8 cellular contexts compared by ENCODE assay signal in the genomic region with DNA sequence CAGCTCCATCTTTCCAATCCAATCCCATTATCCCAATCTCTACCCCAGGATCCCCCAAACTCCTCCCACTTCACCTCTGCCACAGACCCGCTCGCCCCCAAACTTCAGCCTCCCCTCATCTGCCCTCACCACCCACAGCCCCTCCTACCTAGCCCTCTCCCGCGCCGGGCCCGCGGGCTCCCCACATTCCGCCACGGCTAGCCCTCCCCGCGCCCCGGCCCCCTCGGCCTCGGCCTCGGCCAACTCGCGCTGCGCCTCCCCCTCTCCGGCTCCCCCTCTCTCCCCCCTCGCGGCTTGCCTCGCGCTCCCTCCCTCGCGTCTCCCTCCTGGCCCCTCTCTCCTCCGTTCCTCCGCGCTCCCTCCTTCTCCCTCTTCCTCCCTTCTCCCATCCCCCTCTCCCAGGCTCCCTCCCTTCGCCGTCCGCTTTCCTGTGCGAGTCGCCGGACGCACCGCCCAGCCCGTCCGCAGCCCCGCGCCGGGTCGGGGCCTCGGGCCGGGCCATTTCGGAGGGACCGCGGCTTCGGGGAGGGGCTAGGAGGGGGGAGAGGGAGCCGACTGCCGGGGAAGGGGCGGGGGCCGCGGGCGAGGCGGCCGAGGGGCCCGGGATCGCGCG. TPM values are rescaled to one million over a fixed set of nuclear protein-coding genes. Genes with fewer than 3 reads are reported as not detected.
DNase-seq lines count a peak whose midpoint lies in the region; ATAC-seq and TF ChIP-seq lines count a peak whose summit lies in the region.

A gene with protein sequence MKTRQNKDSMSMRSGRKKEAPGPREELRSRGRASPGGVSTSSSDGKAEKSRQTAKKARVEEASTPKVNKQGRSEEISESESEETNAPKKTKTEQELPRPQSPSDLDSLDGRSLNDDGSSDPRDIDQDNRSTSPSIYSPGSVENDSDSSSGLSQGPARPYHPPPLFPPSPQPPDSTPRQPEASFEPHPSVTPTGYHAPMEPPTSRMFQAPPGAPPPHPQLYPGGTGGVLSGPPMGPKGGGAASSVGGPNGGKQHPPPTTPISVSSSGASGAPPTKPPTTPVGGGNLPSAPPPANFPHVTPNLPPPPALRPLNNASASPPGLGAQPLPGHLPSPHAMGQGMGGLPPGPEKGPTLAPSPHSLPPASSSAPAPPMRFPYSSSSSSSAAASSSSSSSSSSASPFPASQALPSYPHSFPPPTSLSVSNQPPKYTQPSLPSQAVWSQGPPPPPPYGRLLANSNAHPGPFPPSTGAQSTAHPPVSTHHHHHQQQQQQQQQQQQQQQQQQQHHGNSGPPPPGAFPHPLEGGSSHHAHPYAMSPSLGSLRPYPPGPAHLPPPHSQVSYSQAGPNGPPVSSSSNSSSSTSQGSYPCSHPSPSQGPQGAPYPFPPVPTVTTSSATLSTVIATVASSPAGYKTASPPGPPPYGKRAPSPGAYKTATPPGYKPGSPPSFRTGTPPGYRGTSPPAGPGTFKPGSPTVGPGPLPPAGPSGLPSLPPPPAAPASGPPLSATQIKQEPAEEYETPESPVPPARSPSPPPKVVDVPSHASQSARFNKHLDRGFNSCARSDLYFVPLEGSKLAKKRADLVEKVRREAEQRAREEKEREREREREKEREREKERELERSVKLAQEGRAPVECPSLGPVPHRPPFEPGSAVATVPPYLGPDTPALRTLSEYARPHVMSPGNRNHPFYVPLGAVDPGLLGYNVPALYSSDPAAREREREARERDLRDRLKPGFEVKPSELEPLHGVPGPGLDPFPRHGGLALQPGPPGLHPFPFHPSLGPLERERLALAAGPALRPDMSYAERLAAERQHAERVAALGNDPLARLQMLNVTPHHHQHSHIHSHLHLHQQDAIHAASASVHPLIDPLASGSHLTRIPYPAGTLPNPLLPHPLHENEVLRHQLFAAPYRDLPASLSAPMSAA (N-terminal part only) (plus strand): TSS at position 581 of the 613 bp plus-strand sequence. CDS start 6,043 bp downstream, outside the sequence.

- H3K27ac ChIP-seq in HUES64 (ENCODE audit: low read depth, low read length) (peak within 1 kb of the TSS; percentile 93), iPS-20b (ENCODE audit: low read length) (peak within 1 kb of the TSS; percentile 64)

- peaks cover 32% of the 10 kb centered on the region for H3K4me1 ChIP-seq in HUES64 (ENCODE audit: insufficient read depth, low read length)
- peaks cover 33% of the 10 kb centered on the region; the same call in 1 of the 2 replicates for H3K4me1 ChIP-seq in iPS-20b (ENCODE audit: insufficient read depth, low read length)

- WGBS in HUES64 = under 1% methylated on average over 60 of the region's 60 CpGs

- H3K36me3 ChIP-seq in HUES64 (ENCODE audit: insufficient read depth, low read length) (peaks cover 22% of the 10 kb centered on the region), iPS-20b (ENCODE audit: insufficient read depth, low read depth, low read length) (peaks cover 29% of the 10 kb centered on the region)

- H3K27me3 ChIP-seq in HUES64 (ENCODE audit: insufficient read depth, low read length) (no peaks in the 10 kb centered on the region), iPS-20b (ENCODE audit: insufficient read depth, low read length) (no peaks in the 10 kb centered on the region)

- TF ChIP-seq CTCF in cardiac fibroblast (IDR thresholded peaks at IDR 0.05; ENCODE audit: low read depth, low read length) = no peak

- intact Hi-C loops in sciatic nerve (cut with DNase I) = no loop called here

- peak within 1 kb of the TSS; percentile 81 for H3K9ac ChIP-seq in HUES64 (ENCODE audit: low read depth, low read length)
- H3K9ac ChIP-seq in iPS-20b (ENCODE audit: low read depth, low read length) = peak within 1 kb of the TSS; percentile 90

- H3K4me3 ChIP-seq in HUES64 (ENCODE audit: low read length) = peak within 1 kb of the TSS; percentile 80
- peak within 1 kb of the TSS; percentile 79 to 89 for H3K4me3 ChIP-seq in cardiac fibroblast (replicated peaks in 1 of 2; ENCODE audit: low read depth in 2 of 2, low read length in 2 of 2)
- H3K4me3 ChIP-seq in iPS-20b (ENCODE audit: low read length) = peak within 1 kb of the TSS; percentile 97

- DNase-seq in DMS79 treated with DMSO at 0.1 percent for 48 hours (lab: John Stamatoyannopoulos, UW) (peak; percentile 43), cardiac fibroblast (ENCODE audit: low read depth in 2 of 2) (peak; percentile 75 to 92), sciatic nerve (ENCODE audit: low spot score) (peak; percentile 94)

- H3K9me3 ChIP-seq in HUES64 (ENCODE audit: insufficient read depth, low read depth, low read length) = no peaks in the 10 kb centered on the region
- H3K9me3 ChIP-seq in iPS-20b (ENCODE audit: insufficient read depth, low read depth, low read length) = no peaks in the 10 kb centered on the region

- ATAC-seq in SK-N-SH treated with all-trans-retinoic acid at 6 μM for 48 hours (peak; percentile 15), sciatic nerve (peak; percentile 67), GM21723 (IDR thresholded peaks at IDR 0.05; ENCODE audit: unreplicated experiment) (no peak), HG03378 (IDR thresholded peaks at IDR 0.05; ENCODE audit: unreplicated experiment) (no peak)

TF ChIP-seq in SK-N-SH treated with all-trans-retinoic acid at 6 μM for 48 hours, 23 proteins besides CTCF, POLR2A, EP300 and RAD21:
- TF ChIP-seq, protein P1, sequence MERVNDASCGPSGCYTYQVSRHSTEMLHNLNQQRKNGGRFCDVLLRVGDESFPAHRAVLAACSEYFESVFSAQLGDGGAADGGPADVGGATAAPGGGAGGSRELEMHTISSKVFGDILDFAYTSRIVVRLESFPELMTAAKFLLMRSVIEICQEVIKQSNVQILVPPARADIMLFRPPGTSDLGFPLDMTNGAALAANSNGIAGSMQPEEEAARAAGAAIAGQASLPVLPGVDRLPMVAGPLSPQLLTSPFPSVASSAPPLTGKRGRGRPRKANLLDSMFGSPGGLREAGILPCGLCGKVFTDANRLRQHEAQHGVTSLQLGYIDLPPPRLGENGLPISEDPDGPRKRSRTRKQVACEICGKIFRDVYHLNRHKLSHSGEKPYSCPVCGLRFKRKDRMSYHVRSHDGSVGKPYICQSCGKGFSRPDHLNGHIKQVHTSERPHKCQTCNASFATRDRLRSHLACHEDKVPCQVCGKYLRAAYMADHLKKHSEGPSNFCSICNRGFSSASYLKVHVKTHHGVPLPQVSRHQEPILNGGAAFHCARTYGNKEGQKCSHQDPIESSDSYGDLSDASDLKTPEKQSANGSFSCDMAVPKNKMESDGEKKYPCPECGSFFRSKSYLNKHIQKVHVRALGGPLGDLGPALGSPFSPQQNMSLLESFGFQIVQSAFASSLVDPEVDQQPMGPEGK (CRISPR knock-in tag; IDR thresholded peaks at IDR 0.05; ENCODE audit: borderline replicate concordance) = 0 out of 2 replicates have a peak, but pooled peaks have one; percentile 33
- no peak for TF ChIP-seq ZNF565 (CRISPR knock-in tag; conservative IDR thresholded peaks at IDR 0.05; ENCODE audit: low read depth)

RNA-seq across cellular contexts. Expression of the gene that starts here (rescaled TPM):
- 63.0 TPM for polyA plus RNA-seq in HUES64 (2013, experiment 1 of 2)
- polyA plus RNA-seq in HUES64 (2013, experiment 2 of 2) = 65.5 TPM
- 140 TPM for total RNA-seq in sciatic nerve

Comparison
In these comparisons a context has a peak if more than half of its experiments do, and no peak if none do; other contexts are left out.
1. DNase-seq: peak in every context shown above with its lines; median percentile 94 in sciatic nerve; 84 in cardiac fibroblast; 43 in DMS79 treated with DMSO at 0.1 percent for 48 hours.
2. ATAC-seq: peak in SK-N-SH treated with all-trans-retinoic acid at 6 μM for 48 hours (single experiment) and sciatic nerve (single experiment); none in GM21723 (single experiment) and HG03378 (single experiment).
3. Peak in every context shown above with its lines, with median percentiles within 50 percentile points of each other: H3K4me3 ChIP-seq.